Comparison of ENCODE assay signal across 1 cellular context in genomic region chr12:131895640-131896079, GRCh38.
TF ChIP-seq lines count a peak whose summit lies in the region.

No MANE protein-coding gene starts in this region.

TF ChIP-seq in H1, 55 proteins besides CTCF, POLR2A, EP300 and RAD21:
- TF ChIP-seq EZH2 (IDR thresholded peaks at IDR 0.05; ENCODE audit: low read depth, low read length, severe bottlenecking), result no peak
- TF ChIP-seq EGR1 (IDR thresholded peaks at IDR 0.05; ENCODE audit: borderline replicate concordance, low read depth, low read length), result peak; percentile 22; the same call in 1 of the 2 replicates
